ENCODE assay signal across 21 cellular contexts in genomic region chr1:43703836-43704235, GRCh38.
"Had no signal": no experiment of that assay in that cellular context is flagged by ENCODE, and none has a peak within 500 bp of the region (broad histone marks: within the 10 kb centered on the region; RNA-seq: fewer than 3 reads in every experiment).

No MANE protein-coding gene starts in this region.

- DNase-seq: activated CD4-positive, alpha-beta T cell treated with anti-CD3 and anti-CD28 coated beads, Interleukin-2, amount 50 U/mL, for 1 hour; activated CD4-positive, CD25-positive, alpha-beta regulatory T cell; activated gamma-delta T cell; amniotic stem cell; body of pancreas; endodermal cell; erythroblast; gastrocnemius medialis; head of caudate nucleus; left lung; naive B cell; nucleus accumbens; posterior cingulate gyrus; sigmoid colon; spleen; stimulated activated CD4-positive, alpha-beta T cell treated with anti-CD3 and anti-CD28 coated beads, Interleukin-4, amount 100 ng/mL, for 4 hours; stimulated activated naive CD4-positive, alpha-beta T cell; T-helper 1 cell; T-helper 9 cell; upper lobe of right lung had no signal

- H3K27me3 ChIP-seq: body of pancreas, gastrocnemius medialis, left lung, sigmoid colon, spleen, upper lobe of right lung had no signal

- H3K9me3 ChIP-seq: body of pancreas, gastrocnemius medialis, left lung, sigmoid colon, spleen, upper lobe of right lung had no signal

- H3K9me3 Mint-ChIP-seq: activated naive CD4-positive, alpha-beta T cell treated with anti-CD3 and anti-CD28 coated beads, Interleukin-2, amount 50 U/mL, for 72 hours; endodermal cell; naive B cell had no signal

- H3K27me3 Mint-ChIP-seq: naive B cell had no signal

- H3K27ac ChIP-seq: body of pancreas, gastrocnemius medialis, left lung, sigmoid colon, spleen, upper lobe of right lung had no signal

- H3K4me3 ChIP-seq: body of pancreas, gastrocnemius medialis, left lung, sigmoid colon, spleen, upper lobe of right lung had no signal

- H3K4me3 Mint-ChIP-seq: endodermal cell had no signal

- ATAC-seq: activated naive CD4-positive, alpha-beta T cell treated with anti-CD3 and anti-CD28 coated beads, Interleukin-2, amount 50 U/mL, for 72 hours; body of pancreas; gastrocnemius medialis; left lung; upper lobe of right lung had no signal
